ENCODE assay signal across 16 cellular contexts in genomic region chr10:118911361-118911760, GRCh38.
DNase-seq lines count a peak whose midpoint lies in the region; ATAC-seq and TF ChIP-seq lines count a peak whose summit lies in the region.
"Had no signal": no experiment of that assay in that cellular context is flagged by ENCODE, and none has a peak within 500 bp of the region (broad histone marks: within the 10 kb centered on the region; RNA-seq: fewer than 3 reads in every experiment).

No MANE protein-coding gene starts in this region.

- no peaks in the 10 kb centered on the region for H3K9me2 ChIP-seq in HCT116 (ENCODE audit: insufficient read depth)
- 0 out of 2 replicates have a peak, but pooled peaks cover 6% of the 10 kb centered on the region for H3K9me2 ChIP-seq in GM23338 (ENCODE audit: insufficient read depth)

- peaks cover 2 to 9% (median 8%) of the 10 kb centered on the region in 3 donors for H3K27me3 Mint-ChIP-seq in immature natural killer cell (ENCODE audit: low read depth in 3 of 3)
- peaks cover 6% of the 10 kb centered on the region for H3K27me3 Mint-ChIP-seq in GM23338 (ENCODE audit: insufficient read depth, low read depth, poor library complexity)
- H3K27me3 Mint-ChIP-seq: activated naive CD8-positive, alpha-beta T cell had no signal

- H3K27ac Mint-ChIP-seq in immature natural killer cell (no peak overlapping the region), GM23338 (no peak overlapping the region)
- H3K27ac Mint-ChIP-seq: activated naive CD8-positive, alpha-beta T cell; progenitor cell of endocrine pancreas had no signal

- H3K27ac ChIP-seq in HCT116 (ENCODE audit: low read depth, low read length): no peak overlapping the region
- H3K27ac ChIP-seq in adrenal gland: peak overlapping the region in 3 of 5 donors; percentile 28 to 66 (median 45)
- H3K27ac ChIP-seq in GM23338 (ENCODE audit: low read depth): no peak overlapping the region
- H3K27ac ChIP-seq: HL-60, upper lobe of left lung, VCaP had no signal

- ATAC-seq in HCT116 (peak; percentile 53), GM18858 (IDR thresholded peaks at IDR 0.05; ENCODE audit: unreplicated experiment) (no peak), GM23338 (no peak)
- ATAC-seq: esophagus mucosa had no signal

- H3K36me3 Mint-ChIP-seq in immature natural killer cell (no peaks in the 10 kb centered on the region), GM23338 (ENCODE audit: low read depth) (no peaks in the 10 kb centered on the region)
- H3K36me3 Mint-ChIP-seq: activated naive CD8-positive, alpha-beta T cell had no signal

- intact Hi-C loops in HCT116 (cut with micrococcal nuclease): no loop called here
- intact Hi-C loops in adrenal gland (cut with DNase I): no loop called here

- no peak for TF ChIP-seq RAD21 in HCT116 (IDR thresholded peaks at IDR 0.05; ENCODE audit: low read depth)

- H3K4me2 ChIP-seq in HCT116 (ENCODE audit: low read length) (peak overlapping the region; percentile 66), GM23338 (no peak overlapping the region)

- H3K27me3 ChIP-seq in HCT116 (ENCODE audit: insufficient read depth, low read length) (no peaks in the 10 kb centered on the region), adrenal gland (no peaks in the 10 kb centered on the region), GM23338 (ENCODE audit: insufficient read depth) (no peaks in the 10 kb centered on the region)
- H3K27me3 ChIP-seq: upper lobe of left lung had no signal

- no peaks in the 10 kb centered on the region for H3K36me3 ChIP-seq in HCT116 (ENCODE audit: control insufficient read depth in 1 of 2, insufficient read depth in 2 of 2, low read length in 2 of 2)
- no peaks in the 10 kb centered on the region for H3K36me3 ChIP-seq in adrenal gland (replicated peaks in 1 of 2)
- no peaks in the 10 kb centered on the region for H3K36me3 ChIP-seq in GM23338 (ENCODE audit: insufficient read depth)
- H3K36me3 ChIP-seq: upper lobe of left lung had no signal

- RAD21 ChIA-PET in HCT116 (lab: Charles Lee; ENCODE audit: low non-redundant PET in 1 of 2, low total read pairs in 2 of 2, uncharacterized antibody in 2 of 2, unreplicated experiment in 2 of 2): no interaction called here

- no peaks in the 10 kb centered on the region for H3F3A ChIP-seq in GM23338 (replicated peaks; ENCODE audit: low read depth)

- POLR2A ChIA-PET in HCT116 (lab: Charles Lee): no interaction called here

- WGBS in adrenal gland, 4 donors: 27 to 40% (median 30%) methylated on average over 5 of the region's 5 CpGs

- H3K9me3 ChIP-seq in HCT116 (ENCODE audit: control insufficient read depth in 1 of 2, insufficient read depth in 1 of 2, low read depth in 1 of 2, low read length in 2 of 2) (no peaks in the 10 kb centered on the region), adrenal gland (replicated peaks in 1 of 3) (no peaks in the 10 kb centered on the region)
- H3K9me3 ChIP-seq: upper lobe of left lung had no signal

- TF ChIP-seq CTCF in HCT116 (IDR thresholded peaks at IDR 0.05 in 2 of 3, conservative IDR thresholded peaks at IDR 0.05 in 1 of 3; ENCODE audit: borderline replicate concordance in 1 of 3, insufficient read depth in 1 of 3, low read depth in 2 of 3, low read length in 2 of 3) (no peak), adrenal gland (IDR thresholded peaks at IDR 0.05) (no peak), GM23338 (conservative IDR thresholded peaks at IDR 0.05; ENCODE audit: low read depth in 2 of 2) (no peak)

- H3K4me1 ChIP-seq in HCT116 (ENCODE audit: control insufficient read depth in 1 of 2, insufficient read depth in 2 of 2, low read length in 2 of 2): peaks cover 9 to 50% of the 10 kb centered on the region in 2 experiments
- H3K4me1 ChIP-seq in adrenal gland (replicated peaks in 1 of 2): peaks cover 8 to 17% of the 10 kb centered on the region in 2 donors
- no peaks in the 10 kb centered on the region for H3K4me1 ChIP-seq in GM23338 (ENCODE audit: insufficient read depth)
- H3K4me1 ChIP-seq: upper lobe of left lung had no signal

- H4K20me1 ChIP-seq in HCT116 (ENCODE audit: insufficient read depth): no peaks in the 10 kb centered on the region
- H4K20me1 ChIP-seq in GM23338 (replicated peaks; ENCODE audit: insufficient read depth): no peaks in the 10 kb centered on the region

- peak overlapping the region; percentile 85 for H2AFZ ChIP-seq in HCT116 (ENCODE audit: low read depth, low read length, poor library complexity, severe bottlenecking)
- no peak overlapping the region for H2AFZ ChIP-seq in GM23338

- BruUV-seq in HCT116 (replicated peaks; lab: Mats Ljungman, UMichigan): no TSS peak

- no peaks in the 10 kb centered on the region for H3K79me2 ChIP-seq in HCT116 (ENCODE audit: insufficient read depth, low read length)
- no peaks in the 10 kb centered on the region for H3K79me2 ChIP-seq in GM23338 (replicated peaks; ENCODE audit: insufficient read depth)

- H3K4me1 Mint-ChIP-seq in immature natural killer cell (no peaks in the 10 kb centered on the region), GM23338 (peaks cover 10% of the 10 kb centered on the region; the same call in 2 of the 3 replicates)

- TF ChIP-seq POLR2A in HCT116 (IDR thresholded peaks at IDR 0.05; ENCODE audit: borderline replicate concordance, extremely low read depth, insufficient read depth, insufficient read length): no peak
- TF ChIP-seq POLR2A in adrenal gland (IDR thresholded peaks at IDR 0.05): no peak

- DNase-seq in A172 (ENCODE audit: low spot score) (peak; percentile 84), HCT116 (ENCODE audit: low read depth, low spot score) (peak; percentile 37), adrenal gland (peak in 6 of 7 donors; percentile 50 to 88 (median 76)), islet precursor cell (peak; percentile 83), immature natural killer cell (no peak), NCI-H2196 treated with DMSO at 0.1 percent for 48 hours (lab: John Stamatoyannopoulos, UW; ENCODE audit: unreplicated experiment) (no peak), GM23338 (ENCODE audit: low spot score) (no peak)
- DNase-seq: DMS79 treated with DMSO at 0.1 percent for 48 hours, NCI-H2081 had no signal

- no peak overlapping the region for H3K9ac ChIP-seq in HCT116 (ENCODE audit: low read length)

- peaks cover 0 to 1% (median 0%) of the 10 kb centered on the region in 6 donors for H3K9me3 Mint-ChIP-seq in immature natural killer cell
- H3K9me3 Mint-ChIP-seq in GM23338: no peaks in the 10 kb centered on the region; the same call in 2 of the 3 replicates

- CTCF ChIA-PET in HCT116 (lab: Charles Lee): no interaction called here

- H3K4me3 Mint-ChIP-seq in immature natural killer cell (no peak overlapping the region), GM23338 (no peak overlapping the region)
- H3K4me3 Mint-ChIP-seq: activated naive CD8-positive, alpha-beta T cell had no signal

- peak overlapping the region in 1 of 2 experiments; percentile 35; a peak in 2 of 4 replicates for H3K4me3 ChIP-seq in HCT116 (replicated peaks in 1 of 2; ENCODE audit: low read depth in 1 of 2, low read length in 2 of 2)
- no peak overlapping the region for H3K4me3 ChIP-seq in adrenal gland
- no peak overlapping the region for H3K4me3 ChIP-seq in GM23338
- H3K4me3 ChIP-seq: upper lobe of left lung had no signal

TF ChIP-seq in HCT116, 20 proteins besides CTCF, POLR2A, EP300 and RAD21 (continues in another document):
- TF ChIP-seq MAX (IDR thresholded peaks at IDR 0.05) (0 out of 2 replicates have a peak, but pooled peaks have one; percentile 18), ELF1 (IDR thresholded peaks at IDR 0.05; ENCODE audit: borderline replicate concordance, low read depth) (no peak), JUND (IDR thresholded peaks at IDR 0.05) (peak; percentile 71), EZH2phosphoT487 (IDR thresholded peaks at IDR 0.05; ENCODE audit: borderline replicate concordance) (no peak), SIN3A (IDR thresholded peaks at IDR 0.05; ENCODE audit: low read depth) (no peak), SRF (IDR thresholded peaks at IDR 0.05; ENCODE audit: low read depth) (no peak), EZH2 (IDR thresholded peaks at IDR 0.05) (no peak), SP1 (IDR thresholded peaks at IDR 0.05; ENCODE audit: low read depth) (peak; percentile 81), TCF7L2 (IDR thresholded peaks at IDR 0.05; ENCODE audit: borderline replicate concordance, extremely low read depth, insufficient read depth, insufficient read length) (no peak), ZNF274 (IDR thresholded peaks at IDR 0.05; ENCODE audit: low read depth, low read length) (no peak), YY1 (IDR thresholded peaks at IDR 0.05; ENCODE audit: extremely low read depth, insufficient replicate concordance, low read depth, low read length) (no peak)
- TF ChIP-seq, protein P1, sequence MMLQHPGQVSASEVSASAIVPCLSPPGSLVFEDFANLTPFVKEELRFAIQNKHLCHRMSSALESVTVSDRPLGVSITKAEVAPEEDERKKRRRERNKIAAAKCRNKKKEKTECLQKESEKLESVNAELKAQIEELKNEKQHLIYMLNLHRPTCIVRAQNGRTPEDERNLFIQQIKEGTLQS (IDR thresholded peaks at IDR 0.05): no peak

TF ChIP-seq in GM23338, 12 proteins besides CTCF, POLR2A, EP300 and RAD21 (continues in another document):
- TF ChIP-seq, protein P2, sequence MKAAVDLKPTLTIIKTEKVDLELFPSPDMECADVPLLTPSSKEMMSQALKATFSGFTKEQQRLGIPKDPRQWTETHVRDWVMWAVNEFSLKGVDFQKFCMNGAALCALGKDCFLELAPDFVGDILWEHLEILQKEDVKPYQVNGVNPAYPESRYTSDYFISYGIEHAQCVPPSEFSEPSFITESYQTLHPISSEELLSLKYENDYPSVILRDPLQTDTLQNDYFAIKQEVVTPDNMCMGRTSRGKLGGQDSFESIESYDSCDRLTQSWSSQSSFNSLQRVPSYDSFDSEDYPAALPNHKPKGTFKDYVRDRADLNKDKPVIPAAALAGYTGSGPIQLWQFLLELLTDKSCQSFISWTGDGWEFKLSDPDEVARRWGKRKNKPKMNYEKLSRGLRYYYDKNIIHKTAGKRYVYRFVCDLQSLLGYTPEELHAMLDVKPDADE (IDR thresholded peaks at IDR 0.05): no peak
- no peak for TF ChIP-seq ZNF114 (CRISPR knock-in tag; IDR thresholded peaks at IDR 0.05)
- TF ChIP-seq ZNF331 (CRISPR knock-in tag; IDR thresholded peaks at IDR 0.05; ENCODE audit: low read depth): no peak
- TF ChIP-seq STAT1 (IDR thresholded peaks at IDR 0.05; ENCODE audit: unreplicated experiment): no peak
- TF ChIP-seq EZH2phosphoT487 (IDR thresholded peaks at IDR 0.05; ENCODE audit: unreplicated experiment): no peak
- no peak for TF ChIP-seq JUNB (IDR thresholded peaks at IDR 0.05; ENCODE audit: unreplicated experiment)

Comparison
In these comparisons a context has a peak if more than half of its experiments do, and no peak if none do; other contexts are left out.
1. DNase-seq: peak in A172 (single experiment), HCT116 (single experiment), adrenal gland (6 of 7) and islet precursor cell (single experiment); none in immature natural killer cell (0 of 3), NCI-H2196 treated with DMSO at 0.1 percent for 48 hours (single experiment) and GM23338 (single experiment).
2. H3K27ac ChIP-seq: peak in adrenal gland (3 of 5); none in HCT116 (single experiment) and GM23338 (single experiment).